ENCODE assay signal across 10 cellular contexts in the genomic region with DNA sequence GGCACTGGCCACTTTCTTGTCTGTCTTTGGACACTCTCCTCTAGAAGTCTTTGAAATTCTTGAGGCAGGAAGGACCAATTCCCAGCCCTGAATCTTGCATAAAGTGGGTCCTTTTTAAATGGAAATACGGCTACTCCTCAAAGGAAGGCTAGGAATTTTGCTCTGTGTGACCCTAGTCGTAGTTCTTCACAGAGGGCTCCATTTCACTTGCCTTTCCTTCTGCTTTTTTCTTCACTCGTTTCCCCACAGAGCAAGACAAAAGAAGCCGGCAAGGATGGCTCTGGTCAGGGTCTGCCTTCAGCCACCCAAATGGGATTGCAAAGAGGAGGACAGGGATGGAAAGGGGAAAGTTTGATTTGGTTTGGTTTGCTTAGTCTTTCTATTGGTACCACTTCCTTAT. TPM values are rescaled to one million over a fixed set of nuclear protein-coding genes. Genes with fewer than 3 reads are reported as not detected.
DNase-seq lines count a peak whose midpoint lies in the region; ATAC-seq and TF ChIP-seq lines count a peak whose summit lies in the region.
"Had no signal": no experiment of that assay in that cellular context is flagged by ENCODE, and none has a peak within 500 bp of the region (broad histone marks: within the 10 kb centered on the region; RNA-seq: fewer than 3 reads in every experiment).

No MANE protein-coding gene starts in this region.

- H3K27me3 ChIP-seq in DND-41 (ENCODE audit: insufficient read depth, low read length, poor library complexity) (no peaks in the 10 kb centered on the region), parathyroid adenoma (ENCODE audit: control insufficient read depth, insufficient read depth, low read length) (no peaks in the 10 kb centered on the region)

- H3K4me1 ChIP-seq in DND-41 (ENCODE audit: insufficient read depth, low read length) (peaks cover 36% of the 10 kb centered on the region), OCI-LY7 (ENCODE audit: insufficient read depth, low read length, poor library complexity, severe bottlenecking) (peaks cover 15% of the 10 kb centered on the region), parathyroid adenoma (no peaks in the 10 kb centered on the region)
- H3K4me1 ChIP-seq: prostate gland had no signal

- H3K27ac Mint-ChIP-seq in endothelial cell (ENCODE audit: unreplicated experiment), result peak overlapping the region; percentile 98

- no peak for ATAC-seq in DND-41 (ENCODE audit: insufficient read depth, low read depth)
- no peak for ATAC-seq in HG03175 (IDR thresholded peaks at IDR 0.05; ENCODE audit: unreplicated experiment)
- no peak for ATAC-seq in HG03196 (IDR thresholded peaks at IDR 0.05; ENCODE audit: unreplicated experiment)

- H3K9me3 ChIP-seq in DND-41 (ENCODE audit: insufficient read depth, low read length, severe bottlenecking) (no peaks in the 10 kb centered on the region), OCI-LY7 (ENCODE audit: low read length) (no peaks in the 10 kb centered on the region), parathyroid adenoma (ENCODE audit: control insufficient read depth, low read length) (no peaks in the 10 kb centered on the region)
- H3K9me3 ChIP-seq: prostate gland had no signal

- TF ChIP-seq CTCF in DND-41 (IDR thresholded peaks at IDR 0.05; ENCODE audit: borderline replicate concordance, extremely low read depth, low read length, poor library complexity, severe bottlenecking) (no peak), OCI-LY7 (conservative IDR thresholded peaks at IDR 0.05; ENCODE audit: low read length) (no peak), endothelial cell (IDR thresholded peaks at IDR 0.05; ENCODE audit: unreplicated experiment) (no peak), parathyroid adenoma (IDR thresholded peaks at IDR 0.05) (no peak)

- POLR2A ChIA-PET in OCI-LY7 (lab: Charles Lee), result no interaction called here

- H2AFZ ChIP-seq in DND-41 (ENCODE audit: low read depth, low read length), result no peak overlapping the region
- H2AFZ ChIP-seq in OCI-LY7 (ENCODE audit: low read length), result no peak overlapping the region
- no peak overlapping the region for H2AFZ ChIP-seq in parathyroid adenoma

- peaks cover 9% of the 10 kb centered on the region for H3K4me1 Mint-ChIP-seq in endothelial cell (ENCODE audit: unreplicated experiment)

- peak overlapping the region; percentile 62 for H3K27ac ChIP-seq in DND-41 (ENCODE audit: low read length)
- no peak overlapping the region for H3K27ac ChIP-seq in OCI-LY7 (ENCODE audit: low read depth, low read length, poor library complexity, severe bottlenecking)
- H3K27ac ChIP-seq in parathyroid adenoma, result peak overlapping the region; percentile 21

- H3K4me3 Mint-ChIP-seq in endothelial cell (ENCODE audit: unreplicated experiment), result no peak overlapping the region

- no peaks in the 10 kb centered on the region for H3K9me2 ChIP-seq in OCI-LY7 (ENCODE audit: insufficient read depth, low read length)

- H4K20me1 ChIP-seq in DND-41 (ENCODE audit: insufficient read depth, low read length) (no peaks in the 10 kb centered on the region), OCI-LY7 (ENCODE audit: insufficient read depth, low read length) (no peaks in the 10 kb centered on the region)

- H3K79me2 ChIP-seq in DND-41 (ENCODE audit: insufficient read depth, low read length), result no peaks in the 10 kb centered on the region
- no peaks in the 10 kb centered on the region for H3K79me2 ChIP-seq in OCI-LY7 (ENCODE audit: insufficient read depth, low read depth, low read length)
- H3K79me2 ChIP-seq in parathyroid adenoma, result no peaks in the 10 kb centered on the region

- H3K36me3 Mint-ChIP-seq in endothelial cell (ENCODE audit: low read depth, unreplicated experiment), result peaks cover 7% of the 10 kb centered on the region

- H3K4me3 ChIP-seq in DND-41 (ENCODE audit: low read depth in 1 of 2, low read length in 2 of 2) (0 out of 4 replicates have a peak overlapping the region, but pooled peaks of 1 of the 2 experiments have one; percentile 7), OCI-LY7 (ENCODE audit: low read depth, low read length, poor library complexity, severe bottlenecking) (no peak overlapping the region), parathyroid adenoma (ENCODE audit: low read depth, low read length) (no peak overlapping the region)

- intact Hi-C loops in OCI-LY7 (cut with micrococcal nuclease; ENCODE audit: unreplicated experiment), result no loop called here

- H3K4me2 ChIP-seq in DND-41 (ENCODE audit: insufficient read depth, low read length) (no peak overlapping the region), OCI-LY7 (ENCODE audit: low read length) (peak overlapping the region; percentile 29; the same call in 1 of the 2 replicates), parathyroid adenoma (ENCODE audit: low read length) (no peak overlapping the region)

- no peaks in the 10 kb centered on the region for H3K36me3 ChIP-seq in DND-41 (ENCODE audit: insufficient read depth, low read length)
- no peaks in the 10 kb centered on the region for H3K36me3 ChIP-seq in OCI-LY7 (ENCODE audit: insufficient read depth, low read length)
- no peaks in the 10 kb centered on the region for H3K36me3 ChIP-seq in parathyroid adenoma (ENCODE audit: control insufficient read depth, insufficient read depth, low read length)
- H3K36me3 ChIP-seq: prostate gland had no signal

- no TSS peak for BruUV-seq in OCI-LY7 (replicated peaks; lab: Mats Ljungman, UMichigan)

- H3K27me3 Mint-ChIP-seq in endothelial cell (ENCODE audit: unreplicated experiment), result no peaks in the 10 kb centered on the region

- H3K9ac ChIP-seq in DND-41 (ENCODE audit: low read depth, low read length), result no peak overlapping the region; the same call in 1 of the 2 replicates
- H3K9ac ChIP-seq in parathyroid adenoma, result no peak overlapping the region

- no peaks in the 10 kb centered on the region for H3K9me3 Mint-ChIP-seq in endothelial cell (ENCODE audit: unreplicated experiment)

- DNase-seq in DND-41, result no peak
- no peak for DNase-seq in OCI-LY7 (ENCODE audit: low spot score)
- no peak for DNase-seq in endothelial cell (ENCODE audit: low spot score)
- no peak for DNase-seq in stimulated activated CD4-positive, alpha-beta T cell treated with anti-CD3 and anti-CD28 coated beads, Interleukin-4, amount 100 ng/mL, for 1 hour
- no peak for DNase-seq in NOMO-1 treated with dmso at 0.1 percent for 144 hours (lab: John Stamatoyannopoulos, UW; ENCODE audit: unreplicated experiment)
- DNase-seq: NCI-H187 treated with DMSO at 0.1 percent for 48 hours had no signal

- CTCF ChIA-PET in OCI-LY7 (lab: Charles Lee; ENCODE audit: unreplicated experiment), result no interaction called here

RNA-seq across cellular contexts. Expression of a gene that starts 25.8 kb away (rescaled TPM):
- total RNA-seq in OCI-LY7 (2014; rRNA removed; shearing (Covaris generic)), result 131 and 156 TPM in 2 replicates
- 123 and 151 TPM in 2 replicates for total RNA-seq in OCI-LY7 (2022)
- 274 TPM for total RNA-seq in endothelial cell (ENCODE audit: unreplicated experiment)

RNA-seq across cellular contexts. Expression of a gene that starts 41.2 kb away (rescaled TPM):
- total RNA-seq in OCI-LY7 (2014; rRNA removed; shearing (Covaris generic)), result 51.2 and 66.4 TPM in 2 replicates
- total RNA-seq in OCI-LY7 (2022) (114 and 116 TPM in 2 replicates), endothelial cell (ENCODE audit: unreplicated experiment) (109 TPM)

RNA-seq across cellular contexts. Expression of a gene that starts 42.0 kb away (rescaled TPM):
- total RNA-seq in OCI-LY7 (2014; rRNA removed; shearing (Covaris generic)), result 16.7 and 25.2 TPM in 2 replicates
- total RNA-seq in OCI-LY7 (2022) (34.9 and 36.3 TPM in 2 replicates), endothelial cell (ENCODE audit: unreplicated experiment) (12.6 TPM)

RNA-seq across cellular contexts. Expression of a gene that starts 56.1 kb away (rescaled TPM):
- total RNA-seq in OCI-LY7 (2014; rRNA removed; shearing (Covaris generic)), result 53.0 and 126 TPM in 2 replicates
- 83.1 and 86.7 TPM in 2 replicates for total RNA-seq in OCI-LY7 (2022)
- total RNA-seq in endothelial cell (ENCODE audit: unreplicated experiment), result 57.2 TPM
